In genomic region chr6:41132254-41132653, GRCh38 we compare ENCODE assay signal across 19 cellular contexts. TPM values are rescaled to one million over a fixed set of nuclear protein-coding genes. Genes with fewer than 3 reads are reported as not detected.
DNase-seq lines count a peak whose midpoint lies in the region; TF ChIP-seq lines count a peak whose summit lies in the region.
"Had no signal": no experiment of that assay in that cellular context is flagged by ENCODE, and none has a peak within 500 bp of the region (broad histone marks: within the 10 kb centered on the region; RNA-seq: fewer than 3 reads in every experiment).

No MANE protein-coding gene starts in this region.

- H3K27me3 Mint-ChIP-seq in HFFc6 (ENCODE audit: insufficient read depth): no peaks in the 10 kb centered on the region
- H3K27me3 Mint-ChIP-seq: B cell; CD4-positive, alpha-beta T cell had no signal

- H3K36me3 Mint-ChIP-seq in HFFc6 (ENCODE audit: low read depth): no peaks in the 10 kb centered on the region

- no peak for TF ChIP-seq CTCF in neural cell (IDR thresholded peaks at IDR 0.05; ENCODE audit: poor library complexity, severe bottlenecking)
- no peak for TF ChIP-seq CTCF in HFFc6 (IDR thresholded peaks at IDR 0.05)

- H3K9me2 ChIP-seq in neural cell (ENCODE audit: insufficient read depth, low read length): no peaks in the 10 kb centered on the region

- no peaks in the 10 kb centered on the region for H4K20me1 ChIP-seq in neural cell (ENCODE audit: insufficient read depth)

- no peak for TF ChIP-seq EP300 in neural cell (conservative IDR thresholded peaks at IDR 0.05; ENCODE audit: poor library complexity, severe bottlenecking)

- H3K4me3 ChIP-seq in neural cell (ENCODE audit: low read length): no peak overlapping the region
- H3K4me3 ChIP-seq: A549, MG63, SJCRH30 had no signal

- TF ChIP-seq RAD21 in neural cell (conservative IDR thresholded peaks at IDR 0.05): no peak

- H3K4me3 Mint-ChIP-seq in HFFc6: no peak overlapping the region
- H3K4me3 Mint-ChIP-seq: B cell; CD4-positive, alpha-beta T cell; T-helper 2 cell treated with Interferon-gamma antibody and Interleukin-4, amounts not matched to agents 5 μg/mL and 100 μg/mL, for 36 hours had no signal

- DNase-seq in NCI-H748 (lab: John Stamatoyannopoulos, UW; ENCODE audit: unreplicated experiment) (peak; percentile 22), NCI-H748 treated with DMSO at 0.1 percent for 48 hours (lab: John Stamatoyannopoulos, UW) (no peak), NCI-H1436 treated with DMSO at 0.1 percent for 48 hours (lab: John Stamatoyannopoulos, UW) (peak; percentile 30), NCI-H526 (lab: John Stamatoyannopoulos, UW) (peak; percentile 39 to 68), HFFc6 (no peak), COLO829 (ENCODE audit: low spot score) (no peak)
- DNase-seq in activated CD8-positive, alpha-beta memory T cell treated with anti-CD3 and anti-CD28 coated beads, Interleukin-2, amount 50 U/mL, for 4 hours: no peak
- DNase-seq: CD4-positive, alpha-beta T cell; EL; MG63; NCI-H446; NK-92 treated with Interleukin-12 subunit alpha and Interleukin-12 subunit beta, amount 100 ng/mL, for 24 hours; SJCRH30 had no signal

- no peak overlapping the region for H2AFZ ChIP-seq in neural cell (ENCODE audit: low read depth, low read length)

- no peak overlapping the region for H3K4me2 ChIP-seq in neural cell (ENCODE audit: low read length)
- H3K4me2 ChIP-seq: A549 had no signal

- no peaks in the 10 kb centered on the region for H3K4me1 Mint-ChIP-seq in HFFc6 (ENCODE audit: low read depth)
- H3K4me1 Mint-ChIP-seq: B cell had no signal

- H3K27ac ChIP-seq in neural cell (ENCODE audit: low read length): no peak overlapping the region
- H3K27ac ChIP-seq: A549, RWPE1, SJCRH30 had no signal

- H3K9me3 Mint-ChIP-seq in HFFc6: no peaks in the 10 kb centered on the region
- H3K9me3 Mint-ChIP-seq: CD4-positive, alpha-beta T cell; T-helper 2 cell treated with Interferon-gamma antibody and Interleukin-4, amounts not matched to agents 5 μg/mL and 100 μg/mL, for 36 hours had no signal

- H3F3A ChIP-seq in neural cell (ENCODE audit: insufficient read depth, low read length, poor library complexity, severe bottlenecking): no peaks in the 10 kb centered on the region

- H3K27ac Mint-ChIP-seq in HFFc6: no peak overlapping the region
- H3K27ac Mint-ChIP-seq: B cell; CD4-positive, alpha-beta T cell; T-helper 2 cell treated with Interferon-gamma antibody and Interleukin-4, amounts not matched to agents 5 μg/mL and 100 μg/mL, for 36 hours had no signal

- H3K27me3 ChIP-seq in neural cell (ENCODE audit: insufficient read depth, low read depth, low read length): no peaks in the 10 kb centered on the region
- H3K27me3 ChIP-seq: MG63, SJCRH30 had no signal

- H3K9me3 ChIP-seq in neural cell (ENCODE audit: low read length): no peaks in the 10 kb centered on the region
- H3K9me3 ChIP-seq: A549, MG63, SJCRH30 had no signal

- H3K9ac ChIP-seq in neural cell (ENCODE audit: low read length): no peak overlapping the region

- no peaks in the 10 kb centered on the region for H3K79me2 ChIP-seq in neural cell (replicated peaks; ENCODE audit: insufficient read depth, low read length)

- H3K36me3 ChIP-seq in neural cell (ENCODE audit: insufficient read depth, low read length): no peaks in the 10 kb centered on the region
- H3K36me3 ChIP-seq: MG63, SJCRH30 had no signal

TF ChIP-seq in neural cell, 6 proteins besides CTCF, POLR2A, EP300 and RAD21:
- TF ChIP-seq REST (IDR thresholded peaks at IDR 0.05; ENCODE audit: borderline replicate concordance): no peak
- TF ChIP-seq POLR2AphosphoS5 (IDR thresholded peaks at IDR 0.05): peak; percentile 13

RNA-seq across cellular contexts. Expression of gene TREML1, which starts 21.9 kb away (rescaled TPM):
- not detected in 2 replicates for polyA plus RNA-seq in neural cell
- polyA minus RNA-seq in neural cell: not detected in 2 replicates
- total RNA-seq in HFFc6 (2021; fragmentation: NEBNext Ultra II Directional; extraction: Animal tissue kit (Norgen Biotek cat#: 25700)): not detected
- total RNA-seq: B cell; CD4-positive, alpha-beta T cell; H4; SJCRH30 had no signal
- polyA plus RNA-seq: A549 had no signal

RNA-seq across cellular contexts. Expression of gene TREM2, which starts 30.7 kb away (rescaled TPM):
- not detected in 2 replicates for polyA plus RNA-seq in neural cell
- not detected in 2 replicates for polyA minus RNA-seq in neural cell
- not detected for total RNA-seq in HFFc6 (2021; fragmentation: NEBNext Ultra II Directional; extraction: Animal tissue kit (Norgen Biotek cat#: 25700))
- total RNA-seq: B cell; CD4-positive, alpha-beta T cell; H4 had no signal
- polyA plus RNA-seq: A549 had no signal

RNA-seq across cellular contexts. Expression of gene NFYA, which starts 59.5 kb away (rescaled TPM):
- 17.1 and 22.1 TPM in 2 replicates for polyA plus RNA-seq in neural cell
- 62.1 and 67.6 TPM in 2 replicates for polyA minus RNA-seq in neural cell
- 10 to 100 TPM; 14.9 to 20.0 (median 16.7) TPM for total RNA-seq in HFFc6 (2021; fragmentation: NEBNext Ultra II Directional; extraction: Animal tissue kit (Norgen Biotek cat#: 25700))

Comparison
In these comparisons a context has a peak if more than half of its experiments do, and no peak if none do; other contexts are left out.
1. DNase-seq: peak in NCI-H748 (single experiment), NCI-H1436 treated with DMSO at 0.1 percent for 48 hours (single experiment) and NCI-H526 (2 of 2); none in NCI-H748 treated with DMSO at 0.1 percent for 48 hours (single experiment), activated CD8-positive, alpha-beta memory T cell treated with anti-CD3 and anti-CD28 coated beads, Interleukin-2, amount 50 U/mL, for 4 hours (single experiment), HFFc6 (single experiment) and COLO829 (single experiment).